Comparison of ENCODE assay signal across 17 cellular contexts in genomic region chr2:229627728-229628127, GRCh38.
DNase-seq lines count a peak whose midpoint lies in the region; ATAC-seq and TF ChIP-seq lines count a peak whose summit lies in the region.
"Had no signal": no experiment of that assay in that cellular context is flagged by ENCODE, and none has a peak within 500 bp of the region (broad histone marks: within the 10 kb centered on the region; RNA-seq: fewer than 3 reads in every experiment).

No MANE protein-coding gene starts in this region.

- H4K20me1 ChIP-seq in mammary epithelial cell (ENCODE audit: insufficient read depth, low read length): no peaks in the 10 kb centered on the region

- no peak overlapping the region for H3K14ac ChIP-seq in trophoblast cell (ENCODE audit: low read length)

- TF ChIP-seq CTCF in mammary epithelial cell (conservative IDR thresholded peaks at IDR 0.05 in 1 of 2, IDR thresholded peaks at IDR 0.05 in 1 of 2; ENCODE audit: extremely low read depth in 1 of 2, insufficient read depth in 1 of 2, low read depth in 1 of 2, low read length in 2 of 2) (no peak), adrenal gland (IDR thresholded peaks at IDR 0.05) (no peak)

- no peak overlapping the region for H2AFZ ChIP-seq in mammary epithelial cell (ENCODE audit: low read depth, low read length)
- no peak overlapping the region for H2AFZ ChIP-seq in trophoblast cell (ENCODE audit: insufficient read depth, low read length, poor library complexity)
- H2AFZ ChIP-seq: GM23248 had no signal

- H3K9me3 ChIP-seq in mammary epithelial cell (replicated peaks; ENCODE audit: insufficient read depth, low read length) (no peaks in the 10 kb centered on the region), trophoblast cell (ENCODE audit: insufficient read depth, low read depth, low read length) (no peaks in the 10 kb centered on the region), adrenal gland (replicated peaks in 1 of 3) (no peaks in the 10 kb centered on the region)
- H3K9me3 ChIP-seq: Caco-2 had no signal

- H3K23ac ChIP-seq in trophoblast cell (ENCODE audit: low read length): no peak overlapping the region

- H3K36me3 ChIP-seq in mammary epithelial cell (ENCODE audit: insufficient read depth, low read length) (no peaks in the 10 kb centered on the region), trophoblast cell (ENCODE audit: control insufficient read depth in 1 of 2, insufficient read depth in 2 of 2, low read length in 2 of 2) (no peaks in the 10 kb centered on the region), adrenal gland (replicated peaks in 1 of 2) (no peaks in the 10 kb centered on the region)

- dilution Hi-C loops in mammary epithelial cell (cut with HindIII; ENCODE audit: low sequenced_read_pairs): no loop called here

- H3K4me3 ChIP-seq in mammary epithelial cell (replicated peaks in 1 of 3; ENCODE audit: insufficient read depth in 1 of 3, low read depth in 2 of 3, low read length in 3 of 3): no peak overlapping the region
- peak overlapping the region; percentile 8 for H3K4me3 ChIP-seq in trophoblast cell (ENCODE audit: low read depth, low read length)
- H3K4me3 ChIP-seq in adrenal gland: no peak overlapping the region
- H3K4me3 ChIP-seq: GM23248 had no signal

- H3K4me1 ChIP-seq in mammary epithelial cell (ENCODE audit: insufficient read depth, low read length) (no peaks in the 10 kb centered on the region), trophoblast cell (ENCODE audit: control insufficient read depth in 1 of 2, insufficient read depth in 2 of 2, low read length in 2 of 2) (no peaks in the 10 kb centered on the region), adrenal gland (replicated peaks in 1 of 2) (no peaks in the 10 kb centered on the region)
- H3K4me1 ChIP-seq: Caco-2 had no signal

- no peak overlapping the region for H2BK12ac ChIP-seq in trophoblast cell (ENCODE audit: low read length)

- no peak for TF ChIP-seq POLR2A in adrenal gland (IDR thresholded peaks at IDR 0.05)

- H2BK5ac ChIP-seq in trophoblast cell (ENCODE audit: low read depth, low read length, poor library complexity): no peak overlapping the region

- no peak overlapping the region for H2AK5ac ChIP-seq in trophoblast cell (ENCODE audit: low read length)

- H3K27me3 ChIP-seq in mammary epithelial cell (ENCODE audit: insufficient read depth, low read length): peaks cover 3% of the 10 kb centered on the region
- H3K27me3 ChIP-seq in trophoblast cell (ENCODE audit: insufficient read depth, low read length): no peaks in the 10 kb centered on the region
- no peaks in the 10 kb centered on the region for H3K27me3 ChIP-seq in adrenal gland

- ATAC-seq in GM18520 (IDR thresholded peaks at IDR 0.05; ENCODE audit: unreplicated experiment): no peak
- ATAC-seq: Panc1, Right ventricle myocardium inferior had no signal

- H4K12ac ChIP-seq in trophoblast cell (ENCODE audit: low read depth, low read length): no peak overlapping the region

- no TSS peak for BruUV-seq in mammary epithelial cell (replicated peaks; lab: Mats Ljungman, UMichigan)

- no peak overlapping the region for H3K9ac ChIP-seq in mammary epithelial cell (ENCODE audit: insufficient read depth, low read length)
- no peak overlapping the region for H3K9ac ChIP-seq in trophoblast cell (ENCODE audit: low read length)
- H3K9ac ChIP-seq: GM23248, KMS-11 had no signal

- no peak overlapping the region for H3K18ac ChIP-seq in trophoblast cell (ENCODE audit: low read length)

- H3K79me2 ChIP-seq in mammary epithelial cell (ENCODE audit: insufficient read depth, low read length): no peaks in the 10 kb centered on the region
- H3K79me2 ChIP-seq in trophoblast cell (ENCODE audit: control insufficient read depth, insufficient read depth, low read length, poor library complexity): no peaks in the 10 kb centered on the region

- 23% methylated on average over 3 of the region's 3 CpGs for WGBS in mammary epithelial cell (ENCODE audit: low coverage, missing lambda C conversion rate)
- no CpG with 5 or more reads among the region's 3 CpGs for WGBS in trophoblast cell (ENCODE audit: extremely low coverage, insufficient coverage, insufficient read length)
- 63 to 77% (median 69%) methylated on average over 3 of the region's 3 CpGs for WGBS in adrenal gland, 4 donors

- H3K27ac ChIP-seq in mammary epithelial cell (ENCODE audit: insufficient read depth, low read depth, low read length): no peak overlapping the region
- H3K27ac ChIP-seq in trophoblast cell (ENCODE audit: low read depth, low read length): no peak overlapping the region
- H3K27ac ChIP-seq in adrenal gland: no peak overlapping the region
- H3K27ac ChIP-seq: GM23248, KMS-11 had no signal

- H2BK120ac ChIP-seq in trophoblast cell (ENCODE audit: insufficient read depth, low read length, poor library complexity): no peak overlapping the region

- DNase-seq in H4 (ENCODE audit: low spot score) (peak; percentile 19), NCI-H146 (lab: John Stamatoyannopoulos, UW) (peak; percentile 85), mammary epithelial cell (peak; percentile 36), trophoblast cell (no peak), hypothalamus (lab: John Stamatoyannopoulos, UW) (no peak), retina (no peak), adrenal gland (no peak)
- DNase-seq: Caco-2; CD4-positive, CD25-positive, alpha-beta regulatory T cell; GM23248; MM.1S; NCI-H2029; NCI-H510A treated with DMSO at 0.1 percent for 48 hours had no signal

- no peaks in the 10 kb centered on the region for H3K79me1 ChIP-seq in trophoblast cell (ENCODE audit: low read length)

- CTCF ChIA-PET in mammary epithelial cell (lab: Charles Lee; ENCODE audit: low non-redundant PET): no interaction called here

- intact Hi-C loops in mammary epithelial cell (cut with micrococcal nuclease): no loop called here
- intact Hi-C loops in adrenal gland (cut with DNase I): no loop called here

- no peak overlapping the region for H4K91ac ChIP-seq in trophoblast cell (ENCODE audit: low read depth, low read length)

- H3K4me2 ChIP-seq in mammary epithelial cell (ENCODE audit: insufficient read depth, low read depth, low read length) (no peak overlapping the region), trophoblast cell (ENCODE audit: low read length) (no peak overlapping the region)
- H3K4me2 ChIP-seq: KMS-11 had no signal

- no peak overlapping the region for H3K4ac ChIP-seq in trophoblast cell (ENCODE audit: low read depth, low read length)

- in situ Hi-C loops in mammary epithelial cell (cut with MboI; ENCODE audit: low sequenced_read_pairs in 2 of 2): no loop called here

- no peak overlapping the region for H4K8ac ChIP-seq in trophoblast cell (ENCODE audit: low read depth, low read length)

Comparison
In these comparisons a context has a peak if more than half of its experiments do, and no peak if none do; other contexts are left out.
1. DNase-seq: peak in H4 (single experiment), NCI-H146 (single experiment) and mammary epithelial cell (single experiment); none in trophoblast cell (0 of 2), hypothalamus (0 of 51), retina (single experiment) and adrenal gland (0 of 7).